Comparison of ENCODE assay signal across 16 cellular contexts in the genomic region with DNA sequence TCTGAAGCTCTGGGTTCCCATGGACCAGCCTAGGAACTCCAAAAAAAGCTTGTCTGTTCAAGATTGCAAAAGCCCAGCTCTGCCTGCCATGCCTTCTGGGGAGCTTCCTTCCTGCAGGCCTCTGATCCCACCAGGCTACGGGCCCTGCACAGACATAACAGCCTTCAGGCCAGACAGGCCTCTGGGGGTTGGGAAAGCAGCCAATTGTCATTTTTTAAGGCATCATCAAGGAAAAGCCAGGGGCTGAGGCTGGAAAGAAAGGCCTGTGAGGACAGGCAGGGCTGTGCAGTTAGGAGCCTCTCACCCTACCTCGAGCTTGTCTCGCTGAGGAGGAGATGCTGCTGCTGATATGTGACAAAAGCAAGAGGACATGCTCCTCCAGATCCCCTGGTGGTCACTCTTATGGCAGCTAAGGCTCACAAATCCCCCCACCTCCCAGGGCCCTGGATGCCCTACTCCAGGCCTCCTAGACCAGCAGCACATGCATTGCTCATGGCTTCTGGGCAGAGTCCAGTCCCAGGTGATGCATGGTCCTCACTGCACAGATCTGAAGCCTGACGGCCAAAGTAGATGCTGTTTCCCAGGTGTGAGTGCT. TPM values are rescaled to one million over a fixed set of nuclear protein-coding genes. Genes with fewer than 3 reads are reported as not detected.
DNase-seq lines count a peak whose midpoint lies in the region; ATAC-seq and TF ChIP-seq lines count a peak whose summit lies in the region.
"Had no signal": no experiment of that assay in that cellular context is flagged by ENCODE, and none has a peak within 500 bp of the region (broad histone marks: within the 10 kb centered on the region; RNA-seq: fewer than 3 reads in every experiment).

No MANE protein-coding gene starts in this region.

- H2BK120ac ChIP-seq in mesenchymal stem cell (ENCODE audit: low read depth, low read length): no peak overlapping the region

- no TSS peak for BruUV-seq in HCT116 (replicated peaks; lab: Mats Ljungman, UMichigan)

- H3K4me1 ChIP-seq in HCT116 (ENCODE audit: control insufficient read depth in 1 of 2, insufficient read depth in 2 of 2, low read length in 2 of 2): no peaks in the 10 kb centered on the region
- H3K4me1 ChIP-seq in mesenchymal stem cell (ENCODE audit: control insufficient read depth, insufficient read depth, low read depth, low read length): peaks cover 17% of the 10 kb centered on the region
- H3K4me1 ChIP-seq: Caco-2 had no signal

- no peaks in the 10 kb centered on the region for H3K9me3 Mint-ChIP-seq in CD4-positive, alpha-beta T cell

- no peak overlapping the region for H3K9ac ChIP-seq in HCT116 (ENCODE audit: low read length)
- no peak overlapping the region for H3K9ac ChIP-seq in mesenchymal stem cell (ENCODE audit: low read length)

- CTCF ChIA-PET in CD4-positive, alpha-beta T cell (lab: Charles Lee): interaction anchor here (0.9 kb wide), 1 partner anchor 99 kb away, joined by 3 read pairs; no protein-coding TSS in a partner anchor
- CTCF ChIA-PET in HCT116 (lab: Charles Lee): no interaction called here

- H3K4me3 Mint-ChIP-seq in CD4-positive, alpha-beta T cell: peak overlapping the region; percentile 58

- H3K27ac ChIP-seq in CD4-positive, alpha-beta T cell (ENCODE audit: low read depth, low read length): no peak overlapping the region
- no peak overlapping the region for H3K27ac ChIP-seq in HCT116 (ENCODE audit: low read depth, low read length)
- H3K27ac ChIP-seq in brain microvascular endothelial cell: no peak overlapping the region
- no peak overlapping the region for H3K27ac ChIP-seq in mesenchymal stem cell (ENCODE audit: low read length, poor library complexity, severe bottlenecking)
- H3K27ac ChIP-seq: left lung, SJSA1 had no signal

- peaks cover 82% of the 10 kb centered on the region for H3K4me1 Mint-ChIP-seq in CD4-positive, alpha-beta T cell (ENCODE audit: low read depth)

- H3K36me3 Mint-ChIP-seq in CD4-positive, alpha-beta T cell (ENCODE audit: low read depth): peaks cover 71% of the 10 kb centered on the region

- H3K4ac ChIP-seq in mesenchymal stem cell (ENCODE audit: low read depth in 1 of 2, low read length in 2 of 2): no peak overlapping the region

- no peak for ATAC-seq in CD4-positive, alpha-beta T cell (ENCODE audit: poor library complexity)
- peak; percentile 55; the same call in 1 of the 2 replicates for ATAC-seq in HCT116
- no peak for ATAC-seq in HG02840 (IDR thresholded peaks at IDR 0.05; ENCODE audit: low FRiP score, unreplicated experiment)
- ATAC-seq: left lung had no signal

- no peak overlapping the region for H2BK15ac ChIP-seq in mesenchymal stem cell (ENCODE audit: low read depth, poor library complexity, severe bottlenecking)

- H4K20me1 ChIP-seq in HCT116 (ENCODE audit: insufficient read depth): no peaks in the 10 kb centered on the region

- no peak overlapping the region for H2BK12ac ChIP-seq in mesenchymal stem cell (ENCODE audit: low read length in 2 of 2)

- H3K4me3 ChIP-seq in HCT116 (replicated peaks in 1 of 2; ENCODE audit: low read depth in 1 of 2, low read length in 2 of 2) (no peak overlapping the region), brain microvascular endothelial cell (ENCODE audit: low read depth, low read length) (no peak overlapping the region), mesenchymal stem cell (ENCODE audit: insufficient read depth in 1 of 2, low read depth in 1 of 2, low read length in 2 of 2) (no peak overlapping the region)
- H3K4me3 ChIP-seq: left lung, SJSA1 had no signal

- no peaks in the 10 kb centered on the region for H3K9me3 ChIP-seq in CD4-positive, alpha-beta T cell (ENCODE audit: control insufficient read depth, low read length)
- H3K9me3 ChIP-seq in HCT116 (ENCODE audit: control insufficient read depth in 1 of 2, insufficient read depth in 1 of 2, low read depth in 1 of 2, low read length in 2 of 2) (no peaks in the 10 kb centered on the region), mesenchymal stem cell (ENCODE audit: control insufficient read depth, low read length) (no peaks in the 10 kb centered on the region)
- H3K9me3 ChIP-seq: Caco-2, left lung, SJSA1 had no signal

- no peaks in the 10 kb centered on the region for H3K9me2 ChIP-seq in HCT116 (ENCODE audit: insufficient read depth)

- H3K79me1 ChIP-seq in mesenchymal stem cell (replicated peaks; ENCODE audit: low read length, poor library complexity, severe bottlenecking): no peaks in the 10 kb centered on the region

- TF ChIP-seq POLR2A in HCT116 (IDR thresholded peaks at IDR 0.05; ENCODE audit: borderline replicate concordance, extremely low read depth, insufficient read depth, insufficient read length): no peak

- H4K8ac ChIP-seq in mesenchymal stem cell (ENCODE audit: low read length): peak overlapping the region; percentile 70

- H3K36me3 ChIP-seq in HCT116 (ENCODE audit: control insufficient read depth in 1 of 2, insufficient read depth in 2 of 2, low read length in 2 of 2): no peaks in the 10 kb centered on the region
- no peaks in the 10 kb centered on the region for H3K36me3 ChIP-seq in brain microvascular endothelial cell (replicated peaks)
- H3K36me3 ChIP-seq in mesenchymal stem cell (ENCODE audit: control insufficient read depth in 1 of 2, insufficient read depth in 2 of 2, low read depth in 1 of 2, low read length in 2 of 2): no peaks in the 10 kb centered on the region
- H3K36me3 ChIP-seq: left lung, SJSA1 had no signal

- intact Hi-C loops in CD4-positive, alpha-beta T cell (cut with DNase I, micrococcal nuclease): no loop called here
- intact Hi-C loops in HCT116 (cut with micrococcal nuclease): no loop called here

- in situ Hi-C loops in brain microvascular endothelial cell (cut with HindIII; ENCODE audit: low pct_ligation_motif_present, low sequenced_read_pairs): no loop called here

- H2AFZ ChIP-seq in HCT116 (ENCODE audit: low read depth, low read length, poor library complexity, severe bottlenecking): no peak overlapping the region
- H2AFZ ChIP-seq in mesenchymal stem cell (ENCODE audit: low read depth, low read length): no peak overlapping the region

- peak overlapping the region in 1 of 2 experiments; percentile 46 for H3K18ac ChIP-seq in mesenchymal stem cell (ENCODE audit: low read depth in 1 of 2, low read length in 2 of 2)

- TF ChIP-seq RAD21 in HCT116 (IDR thresholded peaks at IDR 0.05; ENCODE audit: low read depth): no peak

- H4K91ac ChIP-seq in mesenchymal stem cell (ENCODE audit: low read length): peak overlapping the region; percentile 71

- no peaks in the 10 kb centered on the region for H3K27me3 ChIP-seq in CD4-positive, alpha-beta T cell (ENCODE audit: control insufficient read depth, insufficient read depth, low read length)
- H3K27me3 ChIP-seq in HCT116 (ENCODE audit: insufficient read depth, low read length) (no peaks in the 10 kb centered on the region), brain microvascular endothelial cell (replicated peaks) (no peaks in the 10 kb centered on the region), mesenchymal stem cell (ENCODE audit: control insufficient read depth in 1 of 2, insufficient read depth in 1 of 2, low read length in 2 of 2) (peaks cover 0 to 19% of the 10 kb centered on the region in 2 experiments)
- H3K27me3 ChIP-seq: left lung, SJSA1 had no signal

- H3K4me2 ChIP-seq in HCT116 (ENCODE audit: low read length) (no peak overlapping the region), mesenchymal stem cell (ENCODE audit: low read length, poor library complexity, severe bottlenecking) (no peak overlapping the region)

- H3K27ac Mint-ChIP-seq in CD4-positive, alpha-beta T cell: peak overlapping the region; percentile 100

- POLR2A ChIA-PET in CD4-positive, alpha-beta T cell (lab: Charles Lee): no interaction called here
- POLR2A ChIA-PET in HCT116 (lab: Charles Lee): no interaction called here

- H3K79me2 ChIP-seq in HCT116 (ENCODE audit: insufficient read depth, low read length): no peaks in the 10 kb centered on the region

- H3K14ac ChIP-seq in mesenchymal stem cell (ENCODE audit: low read length in 2 of 2): peak overlapping the region in 1 of 2 experiments; percentile 73

- no peak for DNase-seq in CD4-positive, alpha-beta T cell
- DNase-seq in HCT116 (ENCODE audit: low read depth, low spot score): no peak
- DNase-seq in brain microvascular endothelial cell: peak; percentile 5
- DNase-seq in mesenchymal stem cell: peak; percentile 47
- no peak for DNase-seq in CD1c-positive myeloid dendritic cell (ENCODE audit: extremely low spot score)
- no peak for DNase-seq in glomerular visceral epithelial cell (ENCODE audit: extremely low spot score)
- no peak for DNase-seq in NCI-H345 (lab: John Stamatoyannopoulos, UW)
- DNase-seq: activated T-cell treated with anti-CD3 and anti-CD28 coated beads, Interleukin-2, amount 50 U/mL, for 1 hour; Caco-2; effector CD4-positive, alpha-beta T cell; glutamatergic neuron; left lung; NCI-H187; NCI-H748 treated with DMSO at 0.1 percent for 48 hours had no signal

- H3K23ac ChIP-seq in mesenchymal stem cell (ENCODE audit: low read length in 2 of 2): no peak overlapping the region

- no peak overlapping the region for H2AK5ac ChIP-seq in mesenchymal stem cell (ENCODE audit: low read length, severe bottlenecking)

- RAD21 ChIA-PET in HCT116 (lab: Charles Lee; ENCODE audit: low non-redundant PET in 1 of 2, low total read pairs in 2 of 2, uncharacterized antibody in 2 of 2, unreplicated experiment in 2 of 2): no interaction called here

- no peak overlapping the region for H2BK5ac ChIP-seq in mesenchymal stem cell (ENCODE audit: low read depth, low read length, poor library complexity, severe bottlenecking)

- no peak for TF ChIP-seq CTCF in CD4-positive, alpha-beta T cell (IDR thresholded peaks at IDR 0.05)
- TF ChIP-seq CTCF in HCT116 (IDR thresholded peaks at IDR 0.05 in 2 of 3, conservative IDR thresholded peaks at IDR 0.05 in 1 of 3; ENCODE audit: borderline replicate concordance in 1 of 3, insufficient read depth in 1 of 3, low read depth in 2 of 3, low read length in 2 of 3): peak in 1 of 3 experiments; percentile 6; a peak in 1 of 6 replicates
- peak; percentile 2 for TF ChIP-seq CTCF in brain microvascular endothelial cell (IDR thresholded peaks at IDR 0.05; ENCODE audit: low read depth, low read length, missing control alignments)

- 72% methylated on average over 4 of the region's 4 CpGs for WGBS in mesenchymal stem cell

- no peaks in the 10 kb centered on the region for H3K27me3 Mint-ChIP-seq in CD4-positive, alpha-beta T cell

TF ChIP-seq in HCT116, 20 proteins besides CTCF, POLR2A, EP300 and RAD21 (continues in another document):
- no peak for TF ChIP-seq CEBPB (IDR thresholded peaks at IDR 0.05; ENCODE audit: low read depth)

RNA-seq across cellular contexts. Expression of a gene that starts 2.9 kb away (rescaled TPM):
- total RNA-seq in CD4-positive, alpha-beta T cell: 1 to 10 TPM; 7.1 to 9.1 TPM
- total RNA-seq in HCT116 (2021; ENCODE audit: unreplicated experiment): 0.71 TPM
- polyA plus RNA-seq in HCT116 (2012): 0.39 and 0.60 TPM in 2 replicates
- 0.25 TPM for polyA plus RNA-seq in mesenchymal stem cell (2013, experiment 1 of 2)
- polyA plus RNA-seq in mesenchymal stem cell (2013, experiment 2 of 2): 0.40 TPM
- total RNA-seq: Caco-2 had no signal

RNA-seq across cellular contexts. Expression of a gene that starts 47.5 kb away (rescaled TPM):
- under 1 TPM; 0.16 to 0.53 TPM for total RNA-seq in CD4-positive, alpha-beta T cell
- 27.6 TPM for total RNA-seq in HCT116 (2021; ENCODE audit: unreplicated experiment)
- polyA plus RNA-seq in HCT116 (2012): 16.4 and 17.6 TPM in 2 replicates
- polyA plus RNA-seq in mesenchymal stem cell (2013, experiment 1 of 2): 0.41 TPM
- polyA plus RNA-seq in mesenchymal stem cell (2013, experiment 2 of 2): 0.44 TPM

Comparison
In these comparisons a context has a peak if more than half of its experiments do, and no peak if none do; other contexts are left out.
1. DNase-seq: peak in brain microvascular endothelial cell (single experiment) and mesenchymal stem cell (single experiment); none in CD4-positive, alpha-beta T cell (0 of 10), HCT116 (single experiment), CD1c-positive myeloid dendritic cell (single experiment), glomerular visceral epithelial cell (single experiment) and NCI-H345 (single experiment).
2. RNA of a gene that starts 47.5 kb away (total RNA-seq): 27.6 TPM in HCT116 (single experiment); 0.16 to 0.53 TPM in CD4-positive, alpha-beta T cell; every median in the first group is over 10 times any median in the second.